ENCODE assay signal across 13 cellular contexts in genomic region chr12:19234991-19235876, GRCh38.
DNase-seq lines count a peak whose midpoint lies in the region; ATAC-seq and TF ChIP-seq lines count a peak whose summit lies in the region.
"Had no signal": no experiment of that assay in that cellular context is flagged by ENCODE, and none has a peak within 500 bp of the region (broad histone marks: within the 10 kb centered on the region; RNA-seq: fewer than 3 reads in every experiment).

No MANE protein-coding gene starts in this region.

- WGBS in H9 (ENCODE audit: extremely low coverage, insufficient read length, low lambda C conversion rate): no CpG with 5 or more reads among the region's 2 CpGs
- WGBS in adrenal gland, 4 donors: 44 to 65% (median 49%) methylated on average over 2 of the region's 2 CpGs

- H3K79me1 ChIP-seq in H9 (ENCODE audit: insufficient read depth, low read depth, low read length, poor library complexity, severe bottlenecking): peaks cover 4% of the 10 kb centered on the region

- no peak overlapping the region for H4K5ac ChIP-seq in H9 (ENCODE audit: insufficient read length, low read depth, low read length)

- H3K9ac ChIP-seq in H9 (ENCODE audit: extremely low read depth, insufficient read length, low read length): no peak overlapping the region

- H3K79me2 ChIP-seq in H9 (ENCODE audit: insufficient read depth, low read length): peaks cover 5% of the 10 kb centered on the region; the same call in 1 of the 2 replicates

- H3K4me1 ChIP-seq in H9 (ENCODE audit: insufficient read depth, low read length) (peaks cover 11% of the 10 kb centered on the region; the same call in 1 of the 2 replicates), adrenal gland (replicated peaks in 1 of 2) (peaks cover 50 to 72% of the 10 kb centered on the region in 2 donors)

- H4K8ac ChIP-seq in H9 (replicated peaks; ENCODE audit: insufficient read length, low read depth, low read length): no peak overlapping the region

- no peak overlapping the region for H3T11ph ChIP-seq in H9 (ENCODE audit: low read length)

- H3K4me1 Mint-ChIP-seq in H9 (peaks cover 43 to 48% of the 10 kb centered on the region in 2 experiments), glutamatergic neuron (ENCODE audit: low read depth, unreplicated experiment) (peaks cover 36% of the 10 kb centered on the region)

- H3K4me2 ChIP-seq in H9 (ENCODE audit: insufficient read depth, insufficient read length, low read length): no peak overlapping the region

- H2BK12ac ChIP-seq in H9 (ENCODE audit: insufficient read length, low read depth, low read length): no peak overlapping the region

- peaks cover 6 to 8% (median 7%) of the 10 kb centered on the region in 3 experiments; a peak in 6 of 7 replicates for H3K36me3 Mint-ChIP-seq in H9 (ENCODE audit: insufficient read depth in 1 of 3, low read depth in 3 of 3)
- no peaks in the 10 kb centered on the region for H3K36me3 Mint-ChIP-seq in glutamatergic neuron (ENCODE audit: unreplicated experiment)
- H3K36me3 Mint-ChIP-seq: CD4-positive, CD25-positive, alpha-beta regulatory T cell had no signal

- DNase-seq in H9 (no peak), adrenal gland (no peak), glutamatergic neuron (no peak), sciatic nerve (ENCODE audit: low spot score) (no peak), COLO668 (lab: John Stamatoyannopoulos, UW; ENCODE audit: unreplicated experiment) (no peak), AG20443 (ENCODE audit: low spot score) (no peak), SW 1271 (lab: John Stamatoyannopoulos, UW) (no peak)
- DNase-seq: activated T-cell treated with anti-CD3 and anti-CD28 coated beads, Interleukin-2, amount 50 U/mL, for 1 hour; CD4-positive, CD25-positive, alpha-beta regulatory T cell; erythroblast had no signal

- no peak overlapping the region for H2AFZ ChIP-seq in H9 (ENCODE audit: low read length)

- H3K27ac Mint-ChIP-seq in H9 (peak overlapping the region in 2 of 3 experiments; percentile 31 to 70; a peak in 4 of 7 replicates), glutamatergic neuron (ENCODE audit: unreplicated experiment) (peak overlapping the region; percentile 90)

- no peak overlapping the region for H2BK20ac ChIP-seq in H9 (ENCODE audit: low read depth, low read length, poor library complexity, severe bottlenecking)

- H2BK15ac ChIP-seq in H9 (ENCODE audit: low read depth, low read length): no peak overlapping the region

- H3K9me3 ChIP-seq in H9 (ENCODE audit: control insufficient read depth, low read depth, low read length) (no peaks in the 10 kb centered on the region), adrenal gland (replicated peaks in 1 of 3) (no peaks in the 10 kb centered on the region)

- no peaks in the 10 kb centered on the region for H3K27me3 ChIP-seq in H9 (ENCODE audit: insufficient read depth, low read length)
- H3K27me3 ChIP-seq in adrenal gland: no peaks in the 10 kb centered on the region

- H3K14ac ChIP-seq in H9 (ENCODE audit: insufficient read depth, low read length): no peak overlapping the region

- peak; percentile 63 for ATAC-seq in sciatic nerve
- ATAC-seq in HG03108 (IDR thresholded peaks at IDR 0.05; ENCODE audit: unreplicated experiment): no peak

- H3K4me3 Mint-ChIP-seq in H9 (no peak overlapping the region; a peak in 1 of 5 replicates), glutamatergic neuron (ENCODE audit: unreplicated experiment) (peak overlapping the region; percentile 76)
- H3K4me3 Mint-ChIP-seq: CD4-positive, CD25-positive, alpha-beta regulatory T cell had no signal

- H2BK120ac ChIP-seq in H9 (ENCODE audit: low read depth, low read length, poor library complexity, severe bottlenecking): no peak overlapping the region

- H3K4ac ChIP-seq in H9 (ENCODE audit: low read depth, low read length): no peak overlapping the region

- peaks cover 4 to 5% of the 10 kb centered on the region in 2 experiments; a peak in 3 of 5 replicates for H3K9me3 Mint-ChIP-seq in H9
- H3K9me3 Mint-ChIP-seq in glutamatergic neuron (ENCODE audit: unreplicated experiment): peaks cover 5% of the 10 kb centered on the region

- H3K18ac ChIP-seq in H9 (ENCODE audit: insufficient read length, low read depth, low read length): no peak overlapping the region

- H3K56ac ChIP-seq in H9 (ENCODE audit: insufficient read length, low read depth, low read length): no peak overlapping the region

- peak overlapping the region in 1 of 4 donors; percentile 20 for H3K4me3 ChIP-seq in adrenal gland

- no peak for TF ChIP-seq POLR2A in adrenal gland (IDR thresholded peaks at IDR 0.05)

- no peak overlapping the region for H4K91ac ChIP-seq in H9 (ENCODE audit: insufficient read length, low read depth, low read length)

- no peaks in the 10 kb centered on the region for H3K27me3 Mint-ChIP-seq in H9 (ENCODE audit: low read depth)
- peaks cover 2% of the 10 kb centered on the region for H3K27me3 Mint-ChIP-seq in glutamatergic neuron (ENCODE audit: unreplicated experiment)
- H3K27me3 Mint-ChIP-seq: CD4-positive, CD25-positive, alpha-beta regulatory T cell had no signal

- H3K23ac ChIP-seq in H9 (ENCODE audit: insufficient read length, low read depth, low read length): no peak overlapping the region

- intact Hi-C loops in adrenal gland (cut with DNase I) (no loop called here), sciatic nerve (cut with DNase I) (no loop called here)

- no peaks in the 10 kb centered on the region for H4K20me1 ChIP-seq in H9 (ENCODE audit: control insufficient read depth, insufficient read depth, insufficient read length)

- H3K23me2 ChIP-seq in H9 (ENCODE audit: insufficient read length, low read depth, low read length, poor library complexity, severe bottlenecking): no peaks in the 10 kb centered on the region

- H3K27ac ChIP-seq in H9 (ENCODE audit: insufficient read length, low read depth, low read length) (no peak overlapping the region), adrenal gland (peak overlapping the region in 3 of 5 donors; percentile 20 to 74 (median 63))
- H3K27ac ChIP-seq: HL-60, VCaP had no signal

- H2BK5ac ChIP-seq in H9 (ENCODE audit: insufficient read length, low read length): no peak overlapping the region

- TF ChIP-seq CTCF in H9 (conservative IDR thresholded peaks at IDR 0.05) (no peak), adrenal gland (IDR thresholded peaks at IDR 0.05) (no peak), glutamatergic neuron (IDR thresholded peaks at IDR 0.05; ENCODE audit: partially characterized antibody, unreplicated experiment) (no peak)

- no peak overlapping the region for H2AK5ac ChIP-seq in H9 (ENCODE audit: insufficient read length, low read length)

- no peaks in the 10 kb centered on the region for H3K36me3 ChIP-seq in adrenal gland (replicated peaks in 1 of 2)
